ENCODE assay signal across 19 cellular contexts in the genomic region with DNA sequence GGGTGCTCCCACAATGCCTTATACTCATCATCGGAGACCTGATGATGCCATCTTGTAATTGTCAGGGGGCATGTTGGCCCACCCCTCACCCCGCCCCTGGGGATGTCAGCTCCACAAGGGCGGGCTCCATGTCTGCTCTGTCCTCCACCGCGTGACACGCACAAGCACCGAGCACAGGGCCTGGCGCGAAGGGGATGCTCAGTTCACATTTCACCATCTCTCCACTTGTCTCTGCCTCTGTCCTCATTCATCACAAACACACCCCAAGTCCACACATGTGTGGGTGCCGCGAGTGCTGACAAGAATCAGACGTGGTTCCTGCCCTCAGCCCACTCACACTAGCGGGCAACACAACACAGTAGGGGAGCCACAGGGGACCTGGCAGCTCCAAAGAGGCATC.
"Had no signal": no experiment of that assay in that cellular context is flagged by ENCODE, and none has a peak within 500 bp of the region (broad histone marks: within the 10 kb centered on the region; RNA-seq: fewer than 3 reads in every experiment).

No MANE protein-coding gene starts in this region.

- ATAC-seq: activated naive CD4-positive, alpha-beta T cell treated with anti-CD3 and anti-CD28 coated beads, Interleukin-2, amount 50 U/mL, for 72 hours; body of pancreas; naive thymus-derived CD8-positive, alpha-beta T cell; right cardiac atrium had no signal

- H3K27me3 ChIP-seq: body of pancreas, esophagus muscularis mucosa had no signal

- H3K4me3 ChIP-seq: body of pancreas, coronary artery, esophagus muscularis mucosa, left ventricle myocardium inferior, prostate gland, smooth muscle cell, thoracic aorta had no signal

- H3K36me3 ChIP-seq: esophagus muscularis mucosa, left ventricle myocardium inferior, prostate gland, thoracic aorta had no signal

- H3K4me1 ChIP-seq: left ventricle myocardium inferior, prostate gland had no signal

- H3K9me3 ChIP-seq: body of pancreas, esophagus muscularis mucosa, left ventricle myocardium inferior, prostate gland, thoracic aorta had no signal

- H3K27ac ChIP-seq: body of pancreas, coronary artery, esophagus muscularis mucosa, left ventricle myocardium inferior, prostate gland, thoracic aorta had no signal

- H3K9me3 Mint-ChIP-seq: activated naive CD4-positive, alpha-beta T cell treated with anti-CD3 and anti-CD28 coated beads, Interleukin-2, amount 50 U/mL, for 72 hours; naive thymus-derived CD8-positive, alpha-beta T cell had no signal

- H3K4me1 Mint-ChIP-seq: naive thymus-derived CD8-positive, alpha-beta T cell had no signal

- DNase-seq: activated CD4-positive, alpha-beta T cell treated with anti-CD3 and anti-CD28 coated beads, Interleukin-2, amount 50 U/mL, for 4 hours; activated effector memory CD4-positive, alpha-beta T cell treated with anti-CD3 and anti-CD28 coated beads, Interleukin-2, amount 50 U/mL, for 16 hours; activated T-cell treated with anti-CD3 and anti-CD28 coated beads for 4 hours; amygdala; body of pancreas; central memory CD4-positive, alpha-beta T cell; effector CD4-positive, alpha-beta T cell; hippocampal formation; left ventricle myocardium inferior; occipital lobe; right cardiac atrium; SW 1271 had no signal

- H3K4me3 Mint-ChIP-seq: naive thymus-derived CD8-positive, alpha-beta T cell had no signal

- H3K36me3 Mint-ChIP-seq: activated naive CD4-positive, alpha-beta T cell treated with anti-CD3 and anti-CD28 coated beads, Interleukin-2, amount 50 U/mL, for 72 hours; naive thymus-derived CD8-positive, alpha-beta T cell had no signal
